8 cellular contexts compared by ENCODE assay signal in the genomic region with DNA sequence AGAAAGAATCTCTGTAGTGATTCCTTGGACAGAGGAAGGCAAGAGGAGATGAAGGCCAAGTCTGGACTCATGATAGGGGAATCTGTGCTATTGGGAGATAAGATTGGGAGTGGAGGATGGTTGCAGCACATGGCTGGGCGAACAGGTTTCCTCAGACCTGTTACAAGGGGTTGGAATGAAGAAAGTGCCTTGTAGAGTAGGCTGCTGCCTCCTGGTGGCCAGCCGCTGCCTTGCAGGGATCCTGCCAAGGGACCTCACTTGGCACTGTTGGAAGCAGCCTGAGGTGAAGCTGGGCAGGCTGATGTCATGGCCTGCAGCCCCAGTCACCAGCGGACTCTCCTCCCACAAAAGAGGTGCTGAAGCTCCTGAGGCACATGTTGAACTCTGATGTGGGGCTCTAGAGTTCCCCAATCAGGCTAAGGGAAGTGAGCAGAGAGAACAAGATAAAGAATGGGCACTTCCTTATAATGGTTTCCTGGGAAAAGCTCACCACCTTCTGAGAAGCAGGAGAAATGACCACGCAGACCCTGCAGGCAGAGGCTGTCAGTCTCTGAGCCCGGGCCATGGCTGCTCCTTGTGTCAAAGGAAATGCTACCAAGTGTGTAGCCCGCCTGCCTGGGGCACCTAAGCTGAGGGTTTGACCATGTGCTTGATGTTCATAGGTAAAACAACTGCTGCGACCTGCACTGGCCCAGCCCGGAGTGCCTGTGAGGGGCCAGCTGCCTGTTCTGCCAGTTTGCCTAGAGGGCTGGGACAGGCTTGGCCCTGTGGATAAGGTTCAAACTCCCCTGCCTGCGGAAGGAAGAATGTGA. TPM values are rescaled to one million over a fixed set of nuclear protein-coding genes. Genes with fewer than 3 reads are reported as not detected.
DNase-seq lines count a peak whose midpoint lies in the region; ATAC-seq and TF ChIP-seq lines count a peak whose summit lies in the region.

No MANE protein-coding gene starts in this region.

- 33 to 39% methylated on average over 9 of the region's 9 CpGs for WGBS in lower leg skin, 2 donors

- no peaks in the 10 kb centered on the region for H3K9me3 Mint-ChIP-seq in CD4-positive, CD25-positive, alpha-beta regulatory T cell

- peak overlapping the region; percentile 78 for H3K4me3 ChIP-seq in CD4-positive, CD25-positive, alpha-beta regulatory T cell (ENCODE audit: low read depth, low read length)
- H3K4me3 ChIP-seq in lower leg skin (ENCODE audit: low read depth, poor library complexity, severe bottlenecking) = no peak overlapping the region

- no peaks in the 10 kb centered on the region for H3K27me3 ChIP-seq in CD4-positive, CD25-positive, alpha-beta regulatory T cell (ENCODE audit: control insufficient read depth, insufficient read depth, low read length)

- no peaks in the 10 kb centered on the region for H3K9me3 ChIP-seq in CD4-positive, CD25-positive, alpha-beta regulatory T cell (ENCODE audit: control insufficient read depth in 2 of 2, low read length in 2 of 2)

- no peak for ATAC-seq in CD4-positive, CD25-positive, alpha-beta regulatory T cell (ENCODE audit: low read depth in 2 of 2)
- no peak for ATAC-seq in GM21390 (IDR thresholded peaks at IDR 0.05; ENCODE audit: unreplicated experiment)

- TF ChIP-seq CTCF in lower leg skin (IDR thresholded peaks at IDR 0.05) = peak in 1 of 3 donors; percentile 74

- H3K36me3 ChIP-seq in CD4-positive, CD25-positive, alpha-beta regulatory T cell (ENCODE audit: control insufficient read depth, insufficient read depth, low read length) = peaks cover 3% of the 10 kb centered on the region

- H3K4me3 Mint-ChIP-seq in CD4-positive, CD25-positive, alpha-beta regulatory T cell = peak overlapping the region; percentile 83 to 94 (median 92)

- peak; percentile 70 to 82 (median 73) for DNase-seq in CD4-positive, CD25-positive, alpha-beta regulatory T cell
- DNase-seq in HCEC 1CT = peak; percentile 72
- DNase-seq in NCI-H526 treated with DMSO at 0.1 percent for 48 hours (lab: John Stamatoyannopoulos, UW) = peak; percentile 19
- peak; percentile 78 to 79 for DNase-seq in activated CD4-positive, alpha-beta T cell treated with anti-CD3 and anti-CD28 coated beads, Interleukin-2, amount 50 U/mL, for 4 hours
- DNase-seq in dermis microvascular lymphatic vessel endothelial cell (ENCODE audit: low read depth in 2 of 2) = peak; percentile 40 to 80
- peak; percentile 85 to 97 for DNase-seq in lower leg skin (ENCODE audit: low spot score in 2 of 2)
- peak; percentile 42 to 75 (median 48) for DNase-seq in stimulated activated CD4-positive, alpha-beta T cell treated with anti-CD3 and anti-CD28 coated beads, TNF-alpha, amount 100 ng/mL, for 1 hour (ENCODE audit: low read depth in 3 of 3, low spot score in 1 of 3)

- peaks cover 49% of the 10 kb centered on the region for H3K4me1 ChIP-seq in CD4-positive, CD25-positive, alpha-beta regulatory T cell (ENCODE audit: control insufficient read depth, insufficient read depth, low read length, poor library complexity, severe bottlenecking)

- H3K27ac Mint-ChIP-seq in CD4-positive, CD25-positive, alpha-beta regulatory T cell = peak overlapping the region in 2 of 3 donors; percentile 89 to 93

- intact Hi-C loops in lower leg skin (cut with DNase I; ENCODE audit: low total_unique reads) = loop anchor here (5.0 kb wide), 1 partner anchor 167 kb away; a partner anchor contains a TSS

- H3K27ac ChIP-seq in CD4-positive, CD25-positive, alpha-beta regulatory T cell (ENCODE audit: insufficient read depth, low read length, poor library complexity, severe bottlenecking) = peak overlapping the region; percentile 89

- peaks cover 5% of the 10 kb centered on the region for H3K36me3 Mint-ChIP-seq in CD4-positive, CD25-positive, alpha-beta regulatory T cell

- H3K27me3 Mint-ChIP-seq in CD4-positive, CD25-positive, alpha-beta regulatory T cell = peaks cover 5% of the 10 kb centered on the region

- TF ChIP-seq POLR2A in lower leg skin (IDR thresholded peaks at IDR 0.05) = no peak

- H3K4me1 Mint-ChIP-seq in CD4-positive, CD25-positive, alpha-beta regulatory T cell = peaks cover 13 to 60% (median 38%) of the 10 kb centered on the region in 4 donors

RNA-seq across cellular contexts. Expression of a gene that starts 1.6 kb away (rescaled TPM):
- total RNA-seq in CD4-positive, CD25-positive, alpha-beta regulatory T cell = 47.0 TPM
- polyA plus RNA-seq in CD4-positive, CD25-positive, alpha-beta regulatory T cell = 100 to 1,000 TPM; 133 to 165 (median 139) TPM
- total RNA-seq in dermis microvascular lymphatic vessel endothelial cell (28.9 and 48.9 TPM in 2 replicates), lower leg skin (100 to 1,000 TPM; 103 to 232 (median 134) TPM)

RNA-seq across cellular contexts. Expression of a gene that starts 37.4 kb away (rescaled TPM):
- total RNA-seq in CD4-positive, CD25-positive, alpha-beta regulatory T cell = 3.0 TPM
- polyA plus RNA-seq in CD4-positive, CD25-positive, alpha-beta regulatory T cell = under 1 TPM in 1 of 4 donors, not detected in 3; 0.29 TPM
- total RNA-seq in dermis microvascular lymphatic vessel endothelial cell (under 0.01 TPM in 2 replicates), lower leg skin (1 to 10 TPM in 2 of 4 donors, under 1 TPM in 2; 0.13 to 2.2 (median 0.91) TPM)

Comparison
In these comparisons a context has a peak if more than half of its experiments do, and no peak if none do; other contexts are left out.
1. DNase-seq: peak in every context shown above with its lines; median percentile 91 in lower leg skin; 78 in activated CD4-positive, alpha-beta T cell treated with anti-CD3 and anti-CD28 coated beads, Interleukin-2, amount 50 U/mL, for 4 hours; 73 in CD4-positive, CD25-positive, alpha-beta regulatory T cell; 72 in HCEC 1CT; 60 in dermis microvascular lymphatic vessel endothelial cell; 48 in stimulated activated CD4-positive, alpha-beta T cell treated with anti-CD3 and anti-CD28 coated beads, TNF-alpha, amount 100 ng/mL, for 1 hour; 19 in NCI-H526 treated with DMSO at 0.1 percent for 48 hours.